Comparison of ENCODE assay signal across 8 cellular contexts in the genomic region with DNA sequence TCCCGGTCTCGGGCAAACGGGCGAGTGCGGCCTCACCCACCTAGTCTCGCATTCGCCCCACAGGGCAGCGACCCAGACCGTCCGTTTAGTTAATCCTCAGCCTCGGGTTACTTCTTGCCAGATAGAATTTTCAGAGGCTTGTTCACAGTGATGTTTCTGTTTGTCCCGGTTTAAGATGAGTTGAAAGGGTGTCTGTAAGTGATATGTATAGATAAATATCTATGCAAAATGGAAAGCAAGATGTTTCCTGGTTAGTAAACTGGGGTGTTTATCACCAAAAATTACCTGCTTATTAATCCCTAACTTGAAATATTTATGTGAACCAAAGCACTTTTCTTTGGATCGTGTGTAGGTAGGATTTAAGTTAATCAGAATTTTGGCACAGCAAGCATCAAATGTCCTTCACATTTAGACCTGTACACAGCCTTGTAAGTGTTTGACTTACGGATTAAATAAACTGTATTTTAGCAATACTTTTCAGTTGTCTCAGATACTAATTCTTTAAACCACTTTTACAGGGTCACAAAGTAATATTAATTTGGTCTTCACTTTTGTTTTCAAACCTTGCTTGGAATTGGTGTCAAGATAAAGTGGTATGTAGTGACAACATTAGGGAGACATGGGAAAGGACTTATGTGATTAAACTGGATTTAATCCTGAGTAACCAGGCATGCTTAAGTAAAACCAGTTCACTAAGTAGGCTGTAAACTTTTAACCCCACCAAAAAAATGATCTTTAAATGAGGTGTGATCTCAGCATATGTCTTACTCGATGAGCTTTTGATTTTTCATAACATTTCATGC. TPM values are rescaled to one million over a fixed set of nuclear protein-coding genes. Genes with fewer than 3 reads are reported as not detected.
DNase-seq lines count a peak whose midpoint lies in the region; ATAC-seq and FAIRE-seq lines count a peak whose summit lies in the region.

No MANE protein-coding gene starts in this region.

- H3K27ac ChIP-seq in muscle layer of colon (ENCODE audit: low read depth, low read length): peak overlapping the region; percentile 99

- H3K4me3 ChIP-seq in muscle layer of colon (ENCODE audit: low read depth in 1 of 2, low read length in 2 of 2): peak overlapping the region; percentile 77 to 81

- H3K36me3 ChIP-seq in muscle layer of colon (ENCODE audit: insufficient read depth, low read length): no peaks in the 10 kb centered on the region

- no peaks in the 10 kb centered on the region for H3K9me3 ChIP-seq in muscle layer of colon (ENCODE audit: low read length)

- peak overlapping the region; percentile 78 for H3K9ac ChIP-seq in muscle layer of colon (ENCODE audit: low read length)

- FAIRE-seq in HTR-8/SVneo (lab: Jason Lieb, UNC): no peak

- peaks cover 16% of the 10 kb centered on the region for H3K4me1 ChIP-seq in muscle layer of colon (ENCODE audit: insufficient read depth, low read length)

- ATAC-seq in HG02852 (IDR thresholded peaks at IDR 0.05; ENCODE audit: unreplicated experiment): no peak

- peak; percentile 29 to 45 for DNase-seq in NCI-H524 (lab: John Stamatoyannopoulos, UW)
- DNase-seq in NCI-H524 treated with DMSO at 0.1 percent for 48 hours (lab: John Stamatoyannopoulos, UW): no peak
- DNase-seq in OCI-M1 (lab: John Stamatoyannopoulos, UW): peak; percentile 70
- DNase-seq in dermis microvascular lymphatic vessel endothelial cell (ENCODE audit: low read depth in 2 of 2): peak; percentile 9 to 14
- DNase-seq in HTR-8/SVneo (ENCODE audit: insufficient read length, low spot score): no peak
- no peak for DNase-seq in stimulated activated CD4-positive, alpha-beta T cell treated with anti-CD3 and anti-CD28 coated beads, Interleukin-15, amount 100 ng/mL, for 24 hours

- H3K27me3 ChIP-seq in muscle layer of colon (ENCODE audit: control insufficient read depth in 1 of 2, insufficient read depth in 2 of 2, low read length in 2 of 2): no peaks in the 10 kb centered on the region

RNA-seq across cellular contexts. Expression of a gene that starts 0.9 kb away (rescaled TPM):
- 5.9 and 7.5 TPM in 2 replicates for total RNA-seq in dermis microvascular lymphatic vessel endothelial cell

Comparison
In these comparisons a context has a peak if more than half of its experiments do, and no peak if none do; other contexts are left out.
1. DNase-seq: peak in NCI-H524 (2 of 2), OCI-M1 (single experiment) and dermis microvascular lymphatic vessel endothelial cell (2 of 2); none in NCI-H524 treated with DMSO at 0.1 percent for 48 hours (single experiment), HTR-8/SVneo (single experiment) and stimulated activated CD4-positive, alpha-beta T cell treated with anti-CD3 and anti-CD28 coated beads, Interleukin-15, amount 100 ng/mL, for 24 hours (single experiment).